ENCODE assay signal across 6 cellular contexts in the genomic region with DNA sequence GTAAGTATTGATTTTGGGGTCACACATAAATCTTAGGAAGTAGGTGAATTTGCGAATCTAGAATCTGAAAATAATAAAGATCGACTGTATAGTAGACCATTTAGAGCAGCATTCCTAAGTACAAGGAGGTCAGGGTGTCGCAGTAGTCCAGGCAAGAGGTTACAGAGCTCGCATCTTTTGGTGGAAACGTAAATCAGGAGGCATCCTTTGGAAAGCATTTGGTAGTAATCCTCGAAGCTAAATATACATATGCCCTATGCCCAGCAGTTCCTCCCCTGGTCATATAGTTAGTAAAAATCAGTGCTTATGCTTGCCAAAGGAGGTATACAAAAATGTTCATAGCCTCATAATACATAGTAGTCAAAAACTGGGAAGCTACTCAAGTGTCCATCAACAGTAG.
"Had no signal": no experiment of that assay in that cellular context is flagged by ENCODE, and none has a peak within 500 bp of the region (broad histone marks: within the 10 kb centered on the region; RNA-seq: fewer than 3 reads in every experiment).

No MANE protein-coding gene starts in this region.

- DNase-seq: GOT3, H7, HFFc6, IMR-90 had no signal

- H3K9me3 ChIP-seq: HAP-1 had no signal

- H3K36me3 ChIP-seq: HAP-1 had no signal

- ATAC-seq: HCT116 had no signal

- H3K4me3 ChIP-seq: HAP-1 had no signal

- H3K4me1 ChIP-seq: HAP-1 had no signal
